In genomic region chr15:27808182-27808581, GRCh38 we compare ENCODE assay signal across 18 cellular contexts.
A peak's percentile ranks its signal among the peaks of the same experiment; 100 is the strongest.
DNase-seq lines count a peak whose midpoint lies in the region; ATAC-seq, FAIRE-seq and TF ChIP-seq lines count a peak whose summit lies in the region.
"Had no signal": no experiment of that assay in that cellular context is flagged by ENCODE, and none has a peak within 500 bp of the region (broad histone marks: within the 10 kb centered on the region; RNA-seq: fewer than 3 reads in every experiment).

No MANE protein-coding gene starts in this region.

- no peak overlapping the region for H3K4me3 Mint-ChIP-seq in activated CD8-positive, alpha-beta T cell treated with anti-CD3 and anti-CD28 coated beads for 36 hours
- H3K4me3 Mint-ChIP-seq: B cell; CD4-positive, alpha-beta T cell; GM23338; IgD-negative memory B cell had no signal

- intact Hi-C loops in activated CD8-positive, alpha-beta T cell treated with anti-CD3 and anti-CD28 coated beads for 36 hours (cut with micrococcal nuclease): no loop called here

- H3K4me3 ChIP-seq in LNCaP clone FGC (ENCODE audit: low read depth, low read length): no peak overlapping the region
- H3K4me3 ChIP-seq: GM23338 had no signal

- H3K9me3 Mint-ChIP-seq in activated CD8-positive, alpha-beta T cell treated with anti-CD3 and anti-CD28 coated beads for 36 hours: peaks cover 2% of the 10 kb centered on the region
- H3K9me3 Mint-ChIP-seq: GM23338 had no signal

- H3K4me1 Mint-ChIP-seq in activated CD8-positive, alpha-beta T cell treated with anti-CD3 and anti-CD28 coated beads for 36 hours (ENCODE audit: low read depth): no peaks in the 10 kb centered on the region
- H3K4me1 Mint-ChIP-seq: B cell, GM23338, IgD-negative memory B cell had no signal

- no peaks in the 10 kb centered on the region for H3K27me3 Mint-ChIP-seq in activated CD8-positive, alpha-beta T cell treated with anti-CD3 and anti-CD28 coated beads for 36 hours
- H3K27me3 Mint-ChIP-seq: B cell; CD4-positive, alpha-beta T cell had no signal

- H3K36me3 Mint-ChIP-seq in activated CD8-positive, alpha-beta T cell treated with anti-CD3 and anti-CD28 coated beads for 36 hours (ENCODE audit: low read depth): no peaks in the 10 kb centered on the region
- H3K36me3 Mint-ChIP-seq: IgD-negative memory B cell had no signal

- POLR2A ChIA-PET in activated CD8-positive, alpha-beta T cell treated with anti-CD3 and anti-CD28 coated beads for 36 hours (lab: Charles Lee): no interaction called here

- CTCF ChIA-PET in activated CD8-positive, alpha-beta T cell treated with anti-CD3 and anti-CD28 coated beads for 36 hours (lab: Charles Lee): no interaction called here

- no peak overlapping the region for H3K27ac Mint-ChIP-seq in activated CD8-positive, alpha-beta T cell treated with anti-CD3 and anti-CD28 coated beads for 36 hours
- H3K27ac Mint-ChIP-seq: B cell; CD4-positive, alpha-beta T cell; GM23338; IgD-negative memory B cell had no signal

- no peak for ATAC-seq in activated CD8-positive, alpha-beta T cell treated with anti-CD3 and anti-CD28 coated beads for 36 hours
- ATAC-seq: GM23338, HepG2 had no signal

- peak; percentile 26; the same call in 1 of the 2 replicates for TF ChIP-seq CTCF in LNCaP clone FGC (IDR thresholded peaks at IDR 0.05; ENCODE audit: control insufficient read depth, extremely low read depth, insufficient read depth)
- no peak for TF ChIP-seq CTCF in activated CD8-positive, alpha-beta T cell treated with anti-CD3 and anti-CD28 coated beads for 36 hours (IDR thresholded peaks at IDR 0.05)

- DNase-seq in HT-29 (ENCODE audit: low spot score) (peak; percentile 10), LNCaP clone FGC (ENCODE audit: low read depth) (no peak), RPMI8226 (peak; percentile 7), left kidney (ENCODE audit: low read depth, low spot score) (peak; percentile 28), NCI-H2029 treated with DMSO at 0.1 percent for 48 hours (lab: John Stamatoyannopoulos, UW) (no peak), RCC 7860 (ENCODE audit: low spot score) (no peak)
- DNase-seq in activated CD8-positive, alpha-beta T cell treated with anti-CD3 and anti-CD28 coated beads for 36 hours: no peak
- DNase-seq: Caco-2; CD4-positive, alpha-beta T cell; HCEC 1CT had no signal

- FAIRE-seq in RCC 7860 (lab: Jason Lieb, UNC): no peak
- FAIRE-seq: D721Med, G401.6, GM12891, H54, HepG2 had no signal

Comparison
In these comparisons a context has a peak if more than half of its experiments do, and no peak if none do; other contexts are left out.
1. DNase-seq: peak in HT-29 (single experiment), RPMI8226 (single experiment) and left kidney (single experiment); none in LNCaP clone FGC (single experiment), NCI-H2029 treated with DMSO at 0.1 percent for 48 hours (single experiment), RCC 7860 (single experiment) and activated CD8-positive, alpha-beta T cell treated with anti-CD3 and anti-CD28 coated beads for 36 hours (single experiment).